Comparison of ENCODE assay signal across 10 cellular contexts in genomic region chr6:11711644-11711993, GRCh38.
A peak's percentile ranks its signal among the peaks of the same experiment; 100 is the strongest.
DNase-seq lines count a peak whose midpoint lies in the region; ATAC-seq, FAIRE-seq and TF ChIP-seq lines count a peak whose summit lies in the region.
"Had no signal": no experiment of that assay in that cellular context is flagged by ENCODE, and none has a peak within 500 bp of the region (broad histone marks: within the 10 kb centered on the region; RNA-seq: fewer than 3 reads in every experiment).

No MANE protein-coding gene starts in this region.

- peaks cover 21% of the 10 kb centered on the region for H3K36me3 Mint-ChIP-seq in T-cell

- intact Hi-C loops in OCI-LY7 (cut with micrococcal nuclease; ENCODE audit: unreplicated experiment), result no loop called here

- H3K27ac ChIP-seq in OCI-LY7 (ENCODE audit: low read depth, low read length, poor library complexity, severe bottlenecking), result no peak overlapping the region
- H3K27ac ChIP-seq: WERI-Rb-1 had no signal

- H2AFZ ChIP-seq in OCI-LY7 (ENCODE audit: low read length), result no peak overlapping the region

- BruUV-seq in OCI-LY7 (replicated peaks; lab: Mats Ljungman, UMichigan), result no TSS peak

- in situ Hi-C loops in KBM-7 (cut with MboI; ENCODE audit: low pct_unique_long_range_greater_than_20kb, low sequenced_read_pairs), result no loop called here

- FAIRE-seq in bronchial epithelial cell (lab: Jason Lieb, UNC), result no peak

- H3K4me3 Mint-ChIP-seq in T-cell, result peak overlapping the region in 2 of 3 donors; percentile 28 to 78

- no peaks in the 10 kb centered on the region for H3K27me3 ChIP-seq in bronchial epithelial cell (ENCODE audit: control insufficient read depth, insufficient read depth, low read length)
- H3K27me3 ChIP-seq: heart right ventricle had no signal

- no peak overlapping the region for H3K4me2 ChIP-seq in OCI-LY7 (ENCODE audit: low read length)

- POLR2A ChIA-PET in T-cell (lab: Charles Lee), result interaction anchor here in 1 of 2 donors (0.6 to 0.7 kb wide), 3 partner anchors 17 to 144 kb away, joined by 3 to 5 read pairs (median 3); no protein-coding TSS in a partner anchor
- POLR2A ChIA-PET in OCI-LY7 (lab: Charles Lee), result interaction anchor here (0.6 kb wide), 1 partner anchor 900 kb away, joined by 3 read pairs; no protein-coding TSS in a partner anchor

- H3K27ac Mint-ChIP-seq in T-cell, result peak overlapping the region; percentile 95 to 99

- H3K4me3 ChIP-seq in bronchial epithelial cell (ENCODE audit: low read depth, low read length) (no peak overlapping the region), OCI-LY7 (ENCODE audit: low read depth, low read length, poor library complexity, severe bottlenecking) (no peak overlapping the region)
- H3K4me3 ChIP-seq: heart right ventricle had no signal

- peak in 14 of 34 experiments; percentile 9 to 58 (median 28) for DNase-seq in T-cell
- peak; percentile 45 for DNase-seq in bronchial epithelial cell (ENCODE audit: low read depth)
- peak; percentile 50 for DNase-seq in stimulated activated CD8-positive, alpha-beta memory T cell treated with anti-CD3 and anti-CD28 coated beads, Interleukin-4, amount 100 ng/mL, for 24 hours (ENCODE audit: low read depth)
- DNase-seq in OCI-LY7 (ENCODE audit: low spot score), result no peak
- no peak for DNase-seq in KBM-7
- no peak for DNase-seq in globus pallidus (ENCODE audit: low spot score)
- DNase-seq: heart right ventricle had no signal

- no peaks in the 10 kb centered on the region for H3K79me2 ChIP-seq in OCI-LY7 (ENCODE audit: insufficient read depth, low read depth, low read length)

- no peaks in the 10 kb centered on the region for H3K27me3 Mint-ChIP-seq in T-cell

- ATAC-seq in GM19455 (IDR thresholded peaks at IDR 0.05; ENCODE audit: unreplicated experiment) (peak; percentile 62), T-cell (replicated peaks in 1 of 4) (peak; percentile 31 to 57 (median 50)), HG03175 (IDR thresholded peaks at IDR 0.05; ENCODE audit: unreplicated experiment) (no peak)

- no peaks in the 10 kb centered on the region for H3K9me2 ChIP-seq in OCI-LY7 (ENCODE audit: insufficient read depth, low read length)

- H3K4me1 Mint-ChIP-seq in T-cell, result peaks cover 72 to 87% (median 81%) of the 10 kb centered on the region in 3 donors

- no peaks in the 10 kb centered on the region for H3K4me1 ChIP-seq in OCI-LY7 (ENCODE audit: insufficient read depth, low read length, poor library complexity, severe bottlenecking)

- H3K9me3 Mint-ChIP-seq in T-cell, result no peaks in the 10 kb centered on the region

- CTCF ChIA-PET in T-cell (lab: Charles Lee) (interaction anchor here (0.6 to 1.2 kb wide), 3 partner anchors 9 to 61 kb away, joined by 3 read pairs; no protein-coding TSS in a partner anchor), OCI-LY7 (lab: Charles Lee; ENCODE audit: unreplicated experiment) (no interaction called here)

- no peaks in the 10 kb centered on the region for H3K9me3 ChIP-seq in OCI-LY7 (ENCODE audit: low read length)
- H3K9me3 ChIP-seq: heart right ventricle had no signal

- TF ChIP-seq CTCF in bronchial epithelial cell (IDR thresholded peaks at IDR 0.05; ENCODE audit: insufficient read depth, low read length, severe bottlenecking), result no peak
- no peak for TF ChIP-seq CTCF in OCI-LY7 (conservative IDR thresholded peaks at IDR 0.05; ENCODE audit: low read length)

- H4K20me1 ChIP-seq in OCI-LY7 (ENCODE audit: insufficient read depth, low read length), result no peaks in the 10 kb centered on the region

- H3K36me3 ChIP-seq in bronchial epithelial cell (ENCODE audit: control insufficient read depth, insufficient read depth, low read length) (no peaks in the 10 kb centered on the region), OCI-LY7 (ENCODE audit: insufficient read depth, low read length) (no peaks in the 10 kb centered on the region)
- H3K36me3 ChIP-seq: heart right ventricle, WERI-Rb-1 had no signal

Comparison
In these comparisons a context has a peak if more than half of its experiments do, and no peak if none do; other contexts are left out.
1. DNase-seq: peak in bronchial epithelial cell (single experiment) and stimulated activated CD8-positive, alpha-beta memory T cell treated with anti-CD3 and anti-CD28 coated beads, Interleukin-4, amount 100 ng/mL, for 24 hours (single experiment); none in OCI-LY7 (single experiment), KBM-7 (single experiment) and globus pallidus (single experiment).